1 cellular context compared by ENCODE assay signal in genomic region chr7:65503434-65504152, GRCh38.
TF ChIP-seq lines count a peak whose summit lies in the region.

No MANE protein-coding gene starts in this region.

TF ChIP-seq in K562, 482 proteins besides CTCF, POLR2A, EP300 and RAD21 (continued from another document):
- TF ChIP-seq MLLT1 (IDR thresholded peaks at IDR 0.05), result 0 out of 4 replicates have a peak, but pooled peaks of 1 of the 2 experiments have one; percentile 26
- TF ChIP-seq CEBPB (tag; IDR thresholded peaks at IDR 0.05), result peak; percentile 96
- peak; percentile 64 for TF ChIP-seq ZNF512 (tag; IDR thresholded peaks at IDR 0.05)
- TF ChIP-seq CEBPG (CRISPR knock-in tag; IDR thresholded peaks at IDR 0.05), result peak; percentile 57; the same call in 1 of the 2 replicates
- peak; percentile 81 to 98 for TF ChIP-seq CEBPG (tag; conservative IDR thresholded peaks at IDR 0.05 in 1 of 2, IDR thresholded peaks at IDR 0.05 in 1 of 2)
- peak; percentile 92 for TF ChIP-seq ATF3 (IDR thresholded peaks at IDR 0.05)
- TF ChIP-seq ATF3 (CRISPR knock-in tag; conservative IDR thresholded peaks at IDR 0.05), result no peak
- 0 out of 2 replicates have a peak, but pooled peaks have one; percentile 11 for TF ChIP-seq MTA2 (IDR thresholded peaks at IDR 0.05; ENCODE audit: low read depth)
- 0 out of 2 replicates have a peak, but pooled peaks have one; percentile 18 for TF ChIP-seq NKRF (IDR thresholded peaks at IDR 0.05; ENCODE audit: borderline replicate concordance)
- peak; percentile 25; the same call in 1 of the 2 replicates for TF ChIP-seq SOX6 (IDR thresholded peaks at IDR 0.05)
- TF ChIP-seq IRF9 (tag; IDR thresholded peaks at IDR 0.05), result peak; percentile 86
- no peak for TF ChIP-seq POLR2AphosphoS2 (IDR thresholded peaks at IDR 0.05; ENCODE audit: low read length)
- TF ChIP-seq ZBTB2 (IDR thresholded peaks at IDR 0.05), result peak; percentile 31; the same call in 1 of the 2 replicates
- TF ChIP-seq ZNF316 (IDR thresholded peaks at IDR 0.05), result peak; percentile 4; the same call in 1 of the 2 replicates
- TF ChIP-seq NR2C1 (IDR thresholded peaks at IDR 0.05), result peak; percentile 28; the same call in 1 of the 2 replicates
- TF ChIP-seq NR2C1 (tag; IDR thresholded peaks at IDR 0.05), result no peak
- peak; percentile 100 for TF ChIP-seq TRIM24 (IDR thresholded peaks at IDR 0.05)
- TF ChIP-seq ZBTB8A (IDR thresholded peaks at IDR 0.05; ENCODE audit: partially characterized antibody), result peak; percentile 41
- TF ChIP-seq NBN (IDR thresholded peaks at IDR 0.05; ENCODE audit: low read depth), result peak; percentile 71; the same call in 1 of the 2 replicates
- peak; percentile 95 for TF ChIP-seq ZNF24 (IDR thresholded peaks at IDR 0.05)
- no peak for TF ChIP-seq SRSF3 (IDR thresholded peaks at IDR 0.05; ENCODE audit: insufficient read depth, low read length)
- TF ChIP-seq HIVEP1 (CRISPR knock-in tag; IDR thresholded peaks at IDR 0.05), result no peak
- TF ChIP-seq HES1 (IDR thresholded peaks at IDR 0.05; ENCODE audit: low read depth), result peak; percentile 64
- TF ChIP-seq HMBOX1 (IDR thresholded peaks at IDR 0.05), result no peak
- TF ChIP-seq NCOA1 (IDR thresholded peaks at IDR 0.05; ENCODE audit: low read depth), result peak; percentile 38
- no peak for TF ChIP-seq DMBX1 (CRISPR knock-in tag; IDR thresholded peaks at IDR 0.05; ENCODE audit: borderline replicate concordance)
- peak; percentile 34; the same call in 1 of the 2 replicates for TF ChIP-seq ARID1B (IDR thresholded peaks at IDR 0.05)
- peak in 1 of 2 experiments; percentile 74 for TF ChIP-seq AFF1 (IDR thresholded peaks at IDR 0.05; ENCODE audit: low read depth in 1 of 2, partially characterized antibody in 2 of 2)
- peak; percentile 12; the same call in 1 of the 2 replicates for TF ChIP-seq NFIC (IDR thresholded peaks at IDR 0.05)
- peak; percentile 21; the same call in 1 of the 2 replicates for TF ChIP-seq THRAP3 (IDR thresholded peaks at IDR 0.05; ENCODE audit: borderline replicate concordance)
- TF ChIP-seq EP400 (IDR thresholded peaks at IDR 0.05), result peak; percentile 42; the same call in 1 of the 2 replicates
- TF ChIP-seq HMG20B (CRISPR knock-in tag; IDR thresholded peaks at IDR 0.05), result no peak
- TF ChIP-seq ZNF318 (IDR thresholded peaks at IDR 0.05; ENCODE audit: borderline replicate concordance in 1 of 2, low read depth in 1 of 2), result peak in 1 of 2 experiments; percentile 74; a peak in 2 of 4 replicates
- TF ChIP-seq ATF7 (IDR thresholded peaks at IDR 0.05), result 0 out of 2 replicates have a peak, but pooled peaks have one; percentile 16
TF ChIP-seq in K562: peak in this region for 31.
